In genomic region chr11:35677904-35678303, GRCh38 we compare ENCODE assay signal across 17 cellular contexts. TPM values are rescaled to one million over a fixed set of nuclear protein-coding genes. Genes with fewer than 3 reads are reported as not detected.
DNase-seq lines count a peak whose midpoint lies in the region; ATAC-seq, FAIRE-seq and TF ChIP-seq lines count a peak whose summit lies in the region.
"Had no signal": no experiment of that assay in that cellular context is flagged by ENCODE, and none has a peak within 500 bp of the region (broad histone marks: within the 10 kb centered on the region; RNA-seq: fewer than 3 reads in every experiment).

No MANE protein-coding gene starts in this region.

- H2AFZ ChIP-seq in Loucy (ENCODE audit: low read length) = no peak overlapping the region
- H2AFZ ChIP-seq in K562 (ENCODE audit: low read depth, low read length) = no peak overlapping the region

- no peak overlapping the region for H3K4me3 Mint-ChIP-seq in activated naive CD8-positive, alpha-beta T cell treated with anti-CD3 and anti-CD28 coated beads, Interleukin-2, amount 50 U/mL, for 24 hours
- H3K4me3 Mint-ChIP-seq in activated naive CD8-positive, alpha-beta T cell treated with anti-CD3 and anti-CD28 coated beads for 36 hours = no peak overlapping the region
- H3K4me3 Mint-ChIP-seq in nephron progenitor cell = no peak overlapping the region
- H3K4me3 Mint-ChIP-seq: CD4-positive, alpha-beta T cell had no signal

- H3K4me1 ChIP-seq in Loucy (ENCODE audit: insufficient read depth, low read length, poor library complexity, severe bottlenecking) (peaks cover 45% of the 10 kb centered on the region), K562 (replicated peaks in 1 of 2; ENCODE audit: control insufficient read depth in 2 of 2, insufficient read depth in 2 of 2, low read length in 2 of 2) (peaks cover 0 to 22% of the 10 kb centered on the region in 2 experiments; a peak in 4 of 5 replicates)

- intact Hi-C loops in K562 (cut with micrococcal nuclease) = no loop called here

- H3K36me3 ChIP-seq in Loucy (ENCODE audit: insufficient read depth, low read length) = no peaks in the 10 kb centered on the region
- peaks cover 4% of the 10 kb centered on the region for H3K36me3 ChIP-seq in K562 (ENCODE audit: control insufficient read depth, insufficient read depth, low read length)
- no peaks in the 10 kb centered on the region for H3K36me3 ChIP-seq in H7 (replicated peaks; ENCODE audit: control insufficient read depth, insufficient read depth, low read length)

- no peak overlapping the region for H3K27ac Mint-ChIP-seq in activated naive CD8-positive, alpha-beta T cell treated with anti-CD3 and anti-CD28 coated beads, Interleukin-2, amount 50 U/mL, for 24 hours
- no peak overlapping the region for H3K27ac Mint-ChIP-seq in activated naive CD8-positive, alpha-beta T cell treated with anti-CD3 and anti-CD28 coated beads for 36 hours
- H3K27ac Mint-ChIP-seq in nephron progenitor cell = peak overlapping the region; percentile 9
- H3K27ac Mint-ChIP-seq: CD4-positive, alpha-beta T cell had no signal

- H3F3A ChIP-seq in Loucy (ENCODE audit: low read depth) = no peaks in the 10 kb centered on the region

- no peaks in the 10 kb centered on the region for H3K27me3 ChIP-seq in Loucy (ENCODE audit: insufficient read depth, low read length, poor library complexity, severe bottlenecking)
- no peaks in the 10 kb centered on the region for H3K27me3 ChIP-seq in K562 (ENCODE audit: control insufficient read depth in 2 of 2, insufficient read depth in 2 of 2, low read length in 2 of 2)
- no peaks in the 10 kb centered on the region for H3K27me3 ChIP-seq in H7 (ENCODE audit: control insufficient read depth, insufficient read depth, low read length)

- peaks cover 63% of the 10 kb centered on the region for H3K4me1 Mint-ChIP-seq in activated naive CD8-positive, alpha-beta T cell treated with anti-CD3 and anti-CD28 coated beads, Interleukin-2, amount 50 U/mL, for 24 hours
- peaks cover 67% of the 10 kb centered on the region for H3K4me1 Mint-ChIP-seq in activated naive CD8-positive, alpha-beta T cell treated with anti-CD3 and anti-CD28 coated beads for 36 hours
- peaks cover 15% of the 10 kb centered on the region for H3K4me1 Mint-ChIP-seq in nephron progenitor cell

- CTCF ChIA-PET in K562 (lab: Yijun Ruan, JAX; ENCODE audit: low intra/inter-chr PET ratio) = no interaction called here

- no peak overlapping the region for H3K27ac ChIP-seq in K562 (ENCODE audit: extremely low read depth, low read depth, low read length)
- H3K27ac ChIP-seq: RWPE1 had no signal

- POLR2A ChIA-PET in K562 (lab: Yijun Ruan, JAX) = interaction anchor here (0.6 to 1.0 kb wide), 2 partner anchors 16 to 127 kb away, joined by 3 to 4 read pairs; partner anchors contain the start of gene TRIM44

- no TSS peak for BruUV-seq in K562 (replicated peaks; lab: Mats Ljungman, UMichigan)

- no peak for TF ChIP-seq EP300 in K562 (IDR thresholded peaks at IDR 0.05; ENCODE audit: low read length)

- peaks cover 46% of the 10 kb centered on the region for H4K20me1 ChIP-seq in Loucy (ENCODE audit: insufficient read depth, low read length, poor library complexity, severe bottlenecking)
- peaks cover 4% of the 10 kb centered on the region; the same call in 1 of the 2 replicates for H4K20me1 ChIP-seq in K562 (replicated peaks; ENCODE audit: control insufficient read depth, insufficient read depth, low read length)

- FAIRE-seq in K562 (lab: Jason Lieb, UNC) = no peak

- no peak for TF ChIP-seq CTCF in Loucy (conservative IDR thresholded peaks at IDR 0.05; ENCODE audit: low read length)
- no peak for TF ChIP-seq CTCF in K562 (IDR thresholded peaks at IDR 0.05 in 2 of 3, conservative IDR thresholded peaks at IDR 0.05 in 1 of 3; ENCODE audit: insufficient read depth in 2 of 3, low read depth in 1 of 3, low read length in 3 of 3)
- no peak for TF ChIP-seq CTCF in nephron progenitor cell (IDR thresholded peaks at IDR 0.05)

- no peak for TF ChIP-seq POLR2A in K562 (conservative IDR thresholded peaks at IDR 0.05)

- H3K9me2 ChIP-seq in Loucy (replicated peaks; ENCODE audit: low read depth, low read length) = no peaks in the 10 kb centered on the region

- no peak for DNase-seq in activated naive CD8-positive, alpha-beta T cell treated with anti-CD3 and anti-CD28 coated beads, Interleukin-2, amount 50 U/mL, for 24 hours
- DNase-seq in activated naive CD8-positive, alpha-beta T cell treated with anti-CD3 and anti-CD28 coated beads for 36 hours = no peak
- DNase-seq in K562 (ENCODE audit: extremely low read depth in 1 of 4, low spot score in 3 of 4) = no peak
- no peak for DNase-seq in nephron progenitor cell
- DNase-seq in AML-193 (lab: John Stamatoyannopoulos, UW) = no peak
- DNase-seq in NCI-H187 treated with DMSO at 0.1 percent for 48 hours (lab: John Stamatoyannopoulos, UW) = no peak
- DNase-seq in H7 = no peak
- DNase-seq: Calu3; CD4-positive, alpha-beta T cell; GF-D8; GOT3; KG1; NCI-H1417; NCI-H187; PC-3 had no signal

- no peaks in the 10 kb centered on the region for H3K9me3 Mint-ChIP-seq in activated naive CD8-positive, alpha-beta T cell treated with anti-CD3 and anti-CD28 coated beads, Interleukin-2, amount 50 U/mL, for 24 hours
- H3K9me3 Mint-ChIP-seq in activated naive CD8-positive, alpha-beta T cell treated with anti-CD3 and anti-CD28 coated beads for 36 hours = peaks cover 2% of the 10 kb centered on the region
- no peaks in the 10 kb centered on the region for H3K9me3 Mint-ChIP-seq in nephron progenitor cell
- H3K9me3 Mint-ChIP-seq: CD4-positive, alpha-beta T cell had no signal

- no peak for TF ChIP-seq RAD21 in K562 (CRISPR knock-in tag; conservative IDR thresholded peaks at IDR 0.05 in 1 of 2, IDR thresholded peaks at IDR 0.05 in 1 of 2)

- ATAC-seq in activated naive CD8-positive, alpha-beta T cell treated with anti-CD3 and anti-CD28 coated beads, Interleukin-2, amount 50 U/mL, for 24 hours = peak; percentile 36
- no peak; the same call in 2 of the 3 replicates for ATAC-seq in K562
- ATAC-seq: PC-3 had no signal

- 100% methylated on average over 1 of the region's 1 CpG for WGBS in K562 (ENCODE audit: insufficient coverage, low coverage, missing lambda C conversion rate)

- H3K79me2 ChIP-seq in Loucy (ENCODE audit: insufficient read depth, low read length) (peaks cover 97% of the 10 kb centered on the region), K562 (ENCODE audit: control insufficient read depth, insufficient read depth, low read length) (peaks cover 97% of the 10 kb centered on the region)

- H3K9me3 ChIP-seq in Loucy (ENCODE audit: insufficient read depth, low read depth, low read length) = no peaks in the 10 kb centered on the region
- no peaks in the 10 kb centered on the region for H3K9me3 ChIP-seq in K562 (replicated peaks; ENCODE audit: control insufficient read depth, insufficient read depth, low read depth, low read length)

- in situ Hi-C loops in K562 (cut with MboI) = no loop called here

- peak overlapping the region; percentile 11 for H3K4me2 ChIP-seq in Loucy (ENCODE audit: low read depth, low read length, poor library complexity, severe bottlenecking)
- H3K4me2 ChIP-seq in K562 (ENCODE audit: insufficient read depth, low read length) = no peak overlapping the region

- H3K27me3 Mint-ChIP-seq in activated naive CD8-positive, alpha-beta T cell treated with anti-CD3 and anti-CD28 coated beads, Interleukin-2, amount 50 U/mL, for 24 hours = no peaks in the 10 kb centered on the region
- no peaks in the 10 kb centered on the region for H3K27me3 Mint-ChIP-seq in activated naive CD8-positive, alpha-beta T cell treated with anti-CD3 and anti-CD28 coated beads for 36 hours
- H3K27me3 Mint-ChIP-seq in nephron progenitor cell (ENCODE audit: low read depth, poor library complexity) = no peaks in the 10 kb centered on the region
- H3K27me3 Mint-ChIP-seq: CD4-positive, alpha-beta T cell had no signal

- peaks cover 4% of the 10 kb centered on the region for H3K36me3 Mint-ChIP-seq in activated naive CD8-positive, alpha-beta T cell treated with anti-CD3 and anti-CD28 coated beads, Interleukin-2, amount 50 U/mL, for 24 hours (ENCODE audit: low read depth)
- peaks cover 32% of the 10 kb centered on the region for H3K36me3 Mint-ChIP-seq in activated naive CD8-positive, alpha-beta T cell treated with anti-CD3 and anti-CD28 coated beads for 36 hours
- peaks cover 5% of the 10 kb centered on the region for H3K36me3 Mint-ChIP-seq in nephron progenitor cell (ENCODE audit: low read depth)

- H3K4me3 ChIP-seq in Loucy (ENCODE audit: low read length, poor library complexity, severe bottlenecking) (no peak overlapping the region), K562 (no peak overlapping the region), H7 (ENCODE audit: insufficient read depth, low read depth, low read length) (no peak overlapping the region)

- peaks cover 4% of the 10 kb centered on the region for H3K9me1 ChIP-seq in K562 (ENCODE audit: control insufficient read depth, insufficient read depth, low read length)

- no peak overlapping the region for H3K9ac ChIP-seq in Loucy (ENCODE audit: low read depth, low read length, poor library complexity, severe bottlenecking)
- no peak overlapping the region for H3K9ac ChIP-seq in K562 (ENCODE audit: insufficient read depth in 1 of 2, low read depth in 2 of 2, low read length in 2 of 2)

RNA-seq across cellular contexts. Expression of gene TRIM44, which starts 15.3 kb away (rescaled TPM):
- total RNA-seq in activated naive CD8-positive, alpha-beta T cell treated with anti-CD3 and anti-CD28 coated beads for 36 hours = 10 to 100 TPM; 40.9 to 41.1 TPM
- total RNA-seq in K562 (2011; cell fraction: chromatin; rRNA removed; ENCODE audit: low replicate concordance) = 15.0 and 29.3 TPM in 2 replicates
- 4.5 and 8.6 TPM in 2 replicates for total RNA-seq in K562 (2011; cell fraction: nucleolus; rRNA removed)
- 12.8 and 26.0 TPM in 2 replicates for total RNA-seq in K562 (2011; cell fraction: nucleoplasm; rRNA removed)
- total RNA-seq in K562 (2014; rRNA removed) = 20.7 and 37.0 TPM in 2 replicates
- 38.0 and 40.3 TPM in 2 replicates for total RNA-seq in K562 (2014; rRNA removed; fragmentation: Illumina TruSeq; extraction: Trizol)
- 30.3 and 31.9 TPM in 2 replicates for total RNA-seq in K562 (2015; rRNA removed; fragmentation: Illumina TruSeq; extraction: Trizol)
- total RNA-seq in K562 (2021) = 52.3 and 62.5 TPM in 2 replicates
- polyA plus RNA-seq in K562 (2011; rRNA removed) = 101 and 105 TPM in 2 replicates
- polyA plus RNA-seq in K562 (2011; cell fraction: cytosol; rRNA removed) = 33.2 and 61.8 TPM in 2 replicates
- polyA plus RNA-seq in K562 (2011; cell fraction: nucleus; rRNA removed) = 96.2 and 126 TPM in 2 replicates
- polyA plus RNA-seq in K562 (2012) = 36.5 and 64.3 TPM in 2 replicates
- 79.0 and 89.1 TPM in 2 replicates for polyA plus RNA-seq in K562 (2014; fragmentation: Illumina TruSeq; extraction: Trizol)
- 10 to 100 TPM in 1 of 2 experiments, 1 to 10 TPM in 1; 8.3 to 12.1 TPM for polyA plus RNA-seq in K562 (2014; fragmentation: Nextera tagmentation; extraction: Ambion mirVana)
- polyA plus RNA-seq in K562 (2014; rRNA removed) = 20.9 and 37.2 TPM in 2 replicates
- 136 and 153 TPM in 2 replicates for polyA minus RNA-seq in K562 (2011; rRNA and poly(A)+ RNA removed)
- polyA minus RNA-seq in K562 (2011; cell fraction: cytosol; rRNA and poly(A)+ RNA removed) = 42.9 and 45.3 TPM in 2 replicates
- polyA minus RNA-seq in K562 (2011; cell fraction: nucleus; rRNA and poly(A)+ RNA removed) = 9.0 and 16.4 TPM in 2 replicates
- total RNA-seq in H7 (2014; rRNA removed; shearing (Covaris generic)) = 16.9 and 18.8 TPM in 2 replicates

RNA-seq across cellular contexts. Expression of gene FJX1, which starts 59.6 kb away (rescaled TPM):
- total RNA-seq in activated naive CD8-positive, alpha-beta T cell treated with anti-CD3 and anti-CD28 coated beads for 36 hours = 1 to 10 TPM; 2.5 to 3.8 TPM
- total RNA-seq in K562 (2011; cell fraction: chromatin; rRNA removed; ENCODE audit: low replicate concordance) = 0.53 and 1.1 TPM in 2 replicates
- total RNA-seq in K562 (2011; cell fraction: nucleolus; rRNA removed) = 1.4 and 2.8 TPM in 2 replicates
- total RNA-seq in K562 (2011; cell fraction: nucleoplasm; rRNA removed) = 0.61 and 1.0 TPM in 2 replicates
- total RNA-seq in K562 (2014; rRNA removed) (2.0 and 2.9 TPM in 2 replicates), K562 (2014; rRNA removed; fragmentation: Illumina TruSeq; extraction: Trizol) (1.2 TPM in 2 replicates), K562 (2015; rRNA removed; fragmentation: Illumina TruSeq; extraction: Trizol) (0.72 and 1.1 TPM in 2 replicates), K562 (2021) (2.7 and 3.7 TPM in 2 replicates)
- polyA plus RNA-seq in K562 (2011; rRNA removed) (0.22 and 0.95 TPM in 2 replicates), K562 (2014; fragmentation: Illumina TruSeq; extraction: Trizol) (0.64 and 0.66 TPM in 2 replicates), K562 (2014; fragmentation: Nextera tagmentation; extraction: Ambion mirVana) (under 1 TPM; 0.10 to 0.38 TPM), K562 (2014; rRNA removed) (0.58 and 0.84 TPM in 2 replicates)
- 0.19 and 2.6 TPM in 2 replicates for polyA plus RNA-seq in K562 (2011; cell fraction: cytosol; rRNA removed)
- 0.39 and 2.5 TPM in 2 replicates for polyA plus RNA-seq in K562 (2011; cell fraction: nucleus; rRNA removed)
- polyA plus RNA-seq in K562 (2012) = 0.58 and 2.0 TPM in 2 replicates
- polyA minus RNA-seq in K562 (2011; rRNA and poly(A)+ RNA removed) = 0.09 and 0.32 TPM in 2 replicates
- polyA minus RNA-seq in K562 (2011; cell fraction: cytosol; rRNA and poly(A)+ RNA removed) = 0.82 and 1.4 TPM in 2 replicates
- 0.67 and 1.8 TPM in 2 replicates for polyA minus RNA-seq in K562 (2011; cell fraction: nucleus; rRNA and poly(A)+ RNA removed)
- total RNA-seq in H7 (2014; rRNA removed; shearing (Covaris generic)) = 20.6 TPM in 2 replicates
- total RNA-seq: CD4-positive, alpha-beta T cell had no signal
